In genomic region chr3:153880493-153880892, GRCh38 we compare ENCODE assay signal across 12 cellular contexts.
DNase-seq lines count a peak whose midpoint lies in the region; ATAC-seq and TF ChIP-seq lines count a peak whose summit lies in the region.
"Had no signal": no experiment of that assay in that cellular context is flagged by ENCODE, and none has a peak within 500 bp of the region (broad histone marks: within the 10 kb centered on the region; RNA-seq: fewer than 3 reads in every experiment).

No MANE protein-coding gene starts in this region.

- intact Hi-C loops in MCF 10A (cut with micrococcal nuclease) (no loop called here), breast epithelium (cut with DNase I; ENCODE audit: low total_unique reads) (loop anchor here (5.0 kb wide), 1 partner anchor 707 kb away; no protein-coding TSS in a partner anchor), left lung (cut with DNase I) (no loop called here), esophagus muscularis mucosa (cut with DNase I) (no loop called here)

- CTCF ChIA-PET in MCF 10A (lab: Yijun Ruan, JAX): interaction anchor here (0.6 kb wide), 1 partner anchor 375 kb away, joined by 4 read pairs; no protein-coding TSS in a partner anchor

- no peak for TF ChIP-seq CTCF in MCF 10A (IDR thresholded peaks at IDR 0.05; ENCODE audit: unreplicated experiment)
- no peak for TF ChIP-seq CTCF in breast epithelium (IDR thresholded peaks at IDR 0.05)
- TF ChIP-seq CTCF in epithelial cell of esophagus (IDR thresholded peaks at IDR 0.05; ENCODE audit: insufficient read depth, low read depth, low read length, missing control alignments): no peak
- TF ChIP-seq CTCF in left lung (IDR thresholded peaks at IDR 0.05): no peak
- TF ChIP-seq CTCF in esophagus muscularis mucosa (IDR thresholded peaks at IDR 0.05): no peak

- H3K27me3 Mint-ChIP-seq in MCF 10A (ENCODE audit: insufficient read depth, unreplicated experiment): no peaks in the 10 kb centered on the region

- H3K27me3 ChIP-seq in breast epithelium: no peaks in the 10 kb centered on the region
- H3K27me3 ChIP-seq in left lung: no peaks in the 10 kb centered on the region
- H3K27me3 ChIP-seq in esophagus muscularis mucosa: no peaks in the 10 kb centered on the region
- H3K27me3 ChIP-seq: BLaER1 had no signal

- H3K4me3 ChIP-seq in breast epithelium: no peak overlapping the region
- no peak overlapping the region for H3K4me3 ChIP-seq in epithelial cell of esophagus (ENCODE audit: low read length)
- no peak overlapping the region for H3K4me3 ChIP-seq in left lung
- no peak overlapping the region for H3K4me3 ChIP-seq in esophagus muscularis mucosa
- H3K4me3 ChIP-seq: BLaER1, GM23338 had no signal

- no peak overlapping the region for H3K4me3 Mint-ChIP-seq in MCF 10A (ENCODE audit: unreplicated experiment)
- H3K4me3 Mint-ChIP-seq: GM23338 had no signal

- H3K9me3 ChIP-seq in breast epithelium: no peaks in the 10 kb centered on the region
- H3K9me3 ChIP-seq in left lung: peaks cover 0 to under 1% of the 10 kb centered on the region in 2 donors
- H3K9me3 ChIP-seq in esophagus muscularis mucosa: no peaks in the 10 kb centered on the region
- H3K9me3 ChIP-seq: BLaER1, Caco-2 had no signal

- H3K27ac ChIP-seq in breast epithelium: no peak overlapping the region
- no peak overlapping the region for H3K27ac ChIP-seq in left lung
- no peak overlapping the region for H3K27ac ChIP-seq in esophagus muscularis mucosa (replicated peaks in 1 of 4)
- H3K27ac ChIP-seq: 22Rv1, BLaER1 had no signal

- BruUV-seq in MCF 10A (replicated peaks; lab: Mats Ljungman, UMichigan): no TSS peak

- H3K36me3 ChIP-seq in breast epithelium (no peaks in the 10 kb centered on the region), left lung (no peaks in the 10 kb centered on the region), esophagus muscularis mucosa (no peaks in the 10 kb centered on the region)
- H3K36me3 ChIP-seq: BLaER1 had no signal

- no peaks in the 10 kb centered on the region for H3K4me1 ChIP-seq in breast epithelium
- H3K4me1 ChIP-seq in left lung: no peaks in the 10 kb centered on the region
- H3K4me1 ChIP-seq in esophagus muscularis mucosa: no peaks in the 10 kb centered on the region
- H3K4me1 ChIP-seq: BLaER1 had no signal

- peak; percentile 69 for ATAC-seq in left lung
- ATAC-seq: GM23338 had no signal

- TF ChIP-seq POLR2A in breast epithelium (IDR thresholded peaks at IDR 0.05) (no peak), esophagus muscularis mucosa (IDR thresholded peaks at IDR 0.05; ENCODE audit: low read depth) (no peak)

- DNase-seq in MCF 10A (ENCODE audit: unreplicated experiment) (peak; percentile 4), breast epithelium (ENCODE audit: low spot score in 2 of 2) (no peak), epithelial cell of esophagus (ENCODE audit: low read depth) (peak; percentile 21), left lung (no peak), C1 segment of cervical spinal cord (lab: John Stamatoyannopoulos, UW) (no peak), esophagus muscularis mucosa (ENCODE audit: extremely low spot score) (no peak)
- no peak for DNase-seq in stimulated activated naive CD4-positive, alpha-beta T cell treated with Interleukin-2 at 50 U/mL for 16 hours (lab: John Stamatoyannopoulos, UW)
- DNase-seq: Caco-2, HCEC 1CT had no signal

- TF ChIP-seq EP300 in esophagus muscularis mucosa (IDR thresholded peaks at IDR 0.05): no peak

- peak overlapping the region; percentile 77 for H3K27ac Mint-ChIP-seq in MCF 10A (ENCODE audit: low read depth, unreplicated experiment)
- H3K27ac Mint-ChIP-seq: GM23338 had no signal

- POLR2A ChIA-PET in MCF 10A (lab: Yijun Ruan, JAX): no interaction called here

- peaks cover 9% of the 10 kb centered on the region for H3K4me1 Mint-ChIP-seq in MCF 10A (ENCODE audit: insufficient read depth, unreplicated experiment)
- H3K4me1 Mint-ChIP-seq: GM23338 had no signal

- 59% methylated on average over 2 of the region's 2 CpGs for WGBS in esophagus muscularis mucosa

- H3K9me3 Mint-ChIP-seq in MCF 10A (ENCODE audit: unreplicated experiment): no peaks in the 10 kb centered on the region

- H3K36me3 Mint-ChIP-seq in MCF 10A (ENCODE audit: insufficient read depth, unreplicated experiment): no peaks in the 10 kb centered on the region

Comparison
In these comparisons a context has a peak if more than half of its experiments do, and no peak if none do; other contexts are left out.
1. DNase-seq: peak in MCF 10A (single experiment) and epithelial cell of esophagus (single experiment); none in breast epithelium (0 of 2), left lung (0 of 2), C1 segment of cervical spinal cord (0 of 14), stimulated activated naive CD4-positive, alpha-beta T cell treated with Interleukin-2 at 50 U/mL for 16 hours (single experiment) and esophagus muscularis mucosa (single experiment).